24 cellular contexts compared by ENCODE assay signal in genomic region chr4:77153016-77153415, GRCh38. TPM values are rescaled to one million over a fixed set of nuclear protein-coding genes. Genes with fewer than 3 reads are reported as not detected.
DNase-seq lines count a peak whose midpoint lies in the region; TF ChIP-seq lines count a peak whose summit lies in the region.
"Had no signal": no experiment of that assay in that cellular context is flagged by ENCODE, and none has a peak within 500 bp of the region (broad histone marks: within the 10 kb centered on the region; RNA-seq: fewer than 3 reads in every experiment).

No MANE protein-coding gene starts in this region.

- CTCF ChIA-PET in Calu3 (lab: Charles Lee), result no interaction called here

- DNase-seq in SIG-M5 treated with dmso at 0.1 percent for 504 hours (lab: John Stamatoyannopoulos, UW; ENCODE audit: unreplicated experiment) (peak; percentile 12), SIG-M5 (lab: John Stamatoyannopoulos, UW) (no peak), mesothelial cell of epicardium (ENCODE audit: low spot score in 2 of 2, unreplicated experiment in 2 of 2) (no peak), NCI-H82 treated with DMSO at 0.1 percent for 48 hours (lab: John Stamatoyannopoulos, UW; ENCODE audit: unreplicated experiment) (no peak), Calu3 (no peak), LoVo (ENCODE audit: low spot score) (no peak), AG20443 (ENCODE audit: low spot score) (no peak)
- DNase-seq: activated CD4-positive, CD25-positive, alpha-beta regulatory T cell treated with anti-CD3 and anti-CD28 coated beads, Interleukin-2, amount 50 U/mL, for 72 hours; activated CD8-positive, alpha-beta T cell treated with anti-CD3 and anti-CD28 coated beads, Interleukin-2, amount 10 ng/mL, durations not matched to agents 7 days and 5 days; activated gamma-delta T cell; activated T-cell treated with anti-CD3 and anti-CD28 coated beads for 4 hours; BE2C; central memory CD4-positive, alpha-beta T cell; left ventricle myocardium superior; midbrain; natural killer cell; right cardiac atrium; stimulated activated CD4-positive, alpha-beta T cell treated with anti-CD3 and anti-CD28 coated beads, Interleukin-12 subunit alpha, Interleukin-12 subunit beta, amount 100 ng/mL, for 4 hours; stimulated activated CD4-positive, alpha-beta T cell treated with anti-CD3 and anti-CD28 coated beads, Interleukin-4, amount 100 ng/mL, for 24 hours; stimulated activated naive CD4-positive, alpha-beta T cell treated with Interleukin-2 at 50 U/mL for 16 hours had no signal

- H3K27ac ChIP-seq in OCI-LY1 (ENCODE audit: low read depth, low read length, poor library complexity, severe bottlenecking), result peak overlapping the region; percentile 100
- H3K27ac ChIP-seq: gastroesophageal sphincter, pancreas, thoracic aorta had no signal

- no peaks in the 10 kb centered on the region for H3K9me3 ChIP-seq in OCI-LY1 (ENCODE audit: low read length)
- H3K9me3 ChIP-seq: BE2C, gastroesophageal sphincter, pancreas, thoracic aorta had no signal

- no peaks in the 10 kb centered on the region for H3K36me3 Mint-ChIP-seq in mesothelial cell of epicardium
- peaks cover 24% of the 10 kb centered on the region for H3K36me3 Mint-ChIP-seq in Calu3 (ENCODE audit: insufficient read depth, unreplicated experiment)
- H3K36me3 Mint-ChIP-seq: natural killer cell had no signal

- no TSS peak for BruUV-seq in Calu3 (replicated peaks; lab: Mats Ljungman, UMichigan)

- no peak overlapping the region for H2AFZ ChIP-seq in OCI-LY1 (ENCODE audit: low read length)

- H4K20me1 ChIP-seq in OCI-LY1 (ENCODE audit: insufficient read depth, low read length), result no peaks in the 10 kb centered on the region

- peak overlapping the region; percentile 52 for H3K4me3 ChIP-seq in OCI-LY1 (ENCODE audit: low read depth, low read length, poor library complexity, severe bottlenecking)
- H3K4me3 ChIP-seq: gastroesophageal sphincter, pancreas, thoracic aorta had no signal

- peaks cover 7% of the 10 kb centered on the region for H3K79me2 ChIP-seq in OCI-LY1 (ENCODE audit: insufficient read depth, low read length)

- H3K27ac Mint-ChIP-seq in mesothelial cell of epicardium (peak overlapping the region; percentile 12), Calu3 (ENCODE audit: unreplicated experiment) (no peak overlapping the region)
- H3K27ac Mint-ChIP-seq: activated CD8-positive, alpha-beta T cell treated with anti-CD3 and anti-CD28 coated beads, Interleukin-2, amount 10 ng/mL, durations not matched to agents 7 days and 5 days; natural killer cell had no signal

- no peak for TF ChIP-seq CTCF in OCI-LY1 (IDR thresholded peaks at IDR 0.05; ENCODE audit: low read length)
- TF ChIP-seq CTCF in mesothelial cell of epicardium (IDR thresholded peaks at IDR 0.05; ENCODE audit: unreplicated experiment), result no peak
- TF ChIP-seq CTCF in Calu3 (IDR thresholded peaks at IDR 0.05; ENCODE audit: unreplicated experiment), result no peak

- H3K9me2 ChIP-seq in OCI-LY1 (ENCODE audit: low read depth, low read length), result no peaks in the 10 kb centered on the region

- peaks cover 55% of the 10 kb centered on the region for H3K4me1 ChIP-seq in OCI-LY1 (ENCODE audit: insufficient read depth, low read length, severe bottlenecking)
- H3K4me1 ChIP-seq: BE2C had no signal

- H3K4me3 Mint-ChIP-seq in mesothelial cell of epicardium (no peak overlapping the region), Calu3 (ENCODE audit: low read depth, unreplicated experiment) (no peak overlapping the region)
- H3K4me3 Mint-ChIP-seq: activated CD8-positive, alpha-beta T cell treated with anti-CD3 and anti-CD28 coated beads, Interleukin-2, amount 10 ng/mL, durations not matched to agents 7 days and 5 days; natural killer cell had no signal

- H3K9me3 Mint-ChIP-seq in mesothelial cell of epicardium (no peaks in the 10 kb centered on the region), Calu3 (ENCODE audit: low read depth, unreplicated experiment) (no peaks in the 10 kb centered on the region)
- H3K9me3 Mint-ChIP-seq: natural killer cell had no signal

- H3K27me3 ChIP-seq in OCI-LY1 (ENCODE audit: insufficient read depth, low read length), result no peaks in the 10 kb centered on the region
- H3K27me3 ChIP-seq: BE2C, gastroesophageal sphincter, pancreas had no signal

- H3K4me2 ChIP-seq in OCI-LY1 (ENCODE audit: low read length), result peak overlapping the region; percentile 79

- intact Hi-C loops in Calu3 (cut with micrococcal nuclease; ENCODE audit: unreplicated experiment), result no loop called here

- H3K4me1 Mint-ChIP-seq in mesothelial cell of epicardium, result peaks cover 43% of the 10 kb centered on the region
- H3K4me1 Mint-ChIP-seq in Calu3 (ENCODE audit: low read depth, unreplicated experiment), result peaks cover 12% of the 10 kb centered on the region

- peaks cover 7% of the 10 kb centered on the region; the same call in 1 of the 2 replicates for H3K36me3 ChIP-seq in OCI-LY1 (ENCODE audit: insufficient read depth, low read length)
- H3K36me3 ChIP-seq: BE2C, gastroesophageal sphincter, pancreas, thoracic aorta had no signal

- peak overlapping the region; percentile 75 for H3K9ac ChIP-seq in OCI-LY1 (ENCODE audit: low read length)

- peaks cover 10% of the 10 kb centered on the region for H3F3A ChIP-seq in OCI-LY1 (ENCODE audit: insufficient read depth, low read length)

- H3K27me3 Mint-ChIP-seq in mesothelial cell of epicardium (ENCODE audit: low read depth) (peaks cover 4% of the 10 kb centered on the region), Calu3 (ENCODE audit: unreplicated experiment) (no peaks in the 10 kb centered on the region)

RNA-seq across cellular contexts. Expression of gene CCNG2, which starts 4.0 kb away (rescaled TPM):
- total RNA-seq in mesothelial cell of epicardium (84.5 to 89.3 TPM (median 86.5 TPM) in 3 replicates), Calu3 (2022) (25.2 and 26.1 TPM in 2 replicates)
